ENCODE assay signal across 1 cellular context in the genomic region with DNA sequence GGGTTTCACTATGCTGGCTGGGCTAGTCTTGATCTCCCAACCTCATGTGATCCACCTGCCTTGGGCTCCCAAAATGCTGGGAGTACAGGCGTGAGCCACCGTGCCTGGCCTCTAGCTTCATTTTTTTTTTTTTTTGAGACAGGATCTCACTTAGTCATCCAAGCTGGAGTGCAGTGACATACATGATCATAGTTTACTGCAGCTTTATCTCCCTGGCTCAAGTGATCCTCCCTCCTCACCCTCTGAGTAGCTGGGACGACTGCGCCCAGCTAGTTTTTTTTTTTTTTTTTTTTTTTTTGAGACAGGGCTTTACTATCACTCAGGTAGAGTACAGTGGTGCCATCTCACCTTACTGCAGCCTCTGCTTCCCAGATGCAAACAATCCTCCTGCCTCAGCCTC.
A peak's percentile ranks its signal among the peaks of the same experiment; 100 is the strongest.
TF ChIP-seq lines count a peak whose summit lies in the region.

No MANE protein-coding gene starts in this region.

TF ChIP-seq in K562, 482 proteins besides CTCF, POLR2A, EP300 and RAD21 (continued from another document and continues in another):
- TF ChIP-seq, protein P1, sequence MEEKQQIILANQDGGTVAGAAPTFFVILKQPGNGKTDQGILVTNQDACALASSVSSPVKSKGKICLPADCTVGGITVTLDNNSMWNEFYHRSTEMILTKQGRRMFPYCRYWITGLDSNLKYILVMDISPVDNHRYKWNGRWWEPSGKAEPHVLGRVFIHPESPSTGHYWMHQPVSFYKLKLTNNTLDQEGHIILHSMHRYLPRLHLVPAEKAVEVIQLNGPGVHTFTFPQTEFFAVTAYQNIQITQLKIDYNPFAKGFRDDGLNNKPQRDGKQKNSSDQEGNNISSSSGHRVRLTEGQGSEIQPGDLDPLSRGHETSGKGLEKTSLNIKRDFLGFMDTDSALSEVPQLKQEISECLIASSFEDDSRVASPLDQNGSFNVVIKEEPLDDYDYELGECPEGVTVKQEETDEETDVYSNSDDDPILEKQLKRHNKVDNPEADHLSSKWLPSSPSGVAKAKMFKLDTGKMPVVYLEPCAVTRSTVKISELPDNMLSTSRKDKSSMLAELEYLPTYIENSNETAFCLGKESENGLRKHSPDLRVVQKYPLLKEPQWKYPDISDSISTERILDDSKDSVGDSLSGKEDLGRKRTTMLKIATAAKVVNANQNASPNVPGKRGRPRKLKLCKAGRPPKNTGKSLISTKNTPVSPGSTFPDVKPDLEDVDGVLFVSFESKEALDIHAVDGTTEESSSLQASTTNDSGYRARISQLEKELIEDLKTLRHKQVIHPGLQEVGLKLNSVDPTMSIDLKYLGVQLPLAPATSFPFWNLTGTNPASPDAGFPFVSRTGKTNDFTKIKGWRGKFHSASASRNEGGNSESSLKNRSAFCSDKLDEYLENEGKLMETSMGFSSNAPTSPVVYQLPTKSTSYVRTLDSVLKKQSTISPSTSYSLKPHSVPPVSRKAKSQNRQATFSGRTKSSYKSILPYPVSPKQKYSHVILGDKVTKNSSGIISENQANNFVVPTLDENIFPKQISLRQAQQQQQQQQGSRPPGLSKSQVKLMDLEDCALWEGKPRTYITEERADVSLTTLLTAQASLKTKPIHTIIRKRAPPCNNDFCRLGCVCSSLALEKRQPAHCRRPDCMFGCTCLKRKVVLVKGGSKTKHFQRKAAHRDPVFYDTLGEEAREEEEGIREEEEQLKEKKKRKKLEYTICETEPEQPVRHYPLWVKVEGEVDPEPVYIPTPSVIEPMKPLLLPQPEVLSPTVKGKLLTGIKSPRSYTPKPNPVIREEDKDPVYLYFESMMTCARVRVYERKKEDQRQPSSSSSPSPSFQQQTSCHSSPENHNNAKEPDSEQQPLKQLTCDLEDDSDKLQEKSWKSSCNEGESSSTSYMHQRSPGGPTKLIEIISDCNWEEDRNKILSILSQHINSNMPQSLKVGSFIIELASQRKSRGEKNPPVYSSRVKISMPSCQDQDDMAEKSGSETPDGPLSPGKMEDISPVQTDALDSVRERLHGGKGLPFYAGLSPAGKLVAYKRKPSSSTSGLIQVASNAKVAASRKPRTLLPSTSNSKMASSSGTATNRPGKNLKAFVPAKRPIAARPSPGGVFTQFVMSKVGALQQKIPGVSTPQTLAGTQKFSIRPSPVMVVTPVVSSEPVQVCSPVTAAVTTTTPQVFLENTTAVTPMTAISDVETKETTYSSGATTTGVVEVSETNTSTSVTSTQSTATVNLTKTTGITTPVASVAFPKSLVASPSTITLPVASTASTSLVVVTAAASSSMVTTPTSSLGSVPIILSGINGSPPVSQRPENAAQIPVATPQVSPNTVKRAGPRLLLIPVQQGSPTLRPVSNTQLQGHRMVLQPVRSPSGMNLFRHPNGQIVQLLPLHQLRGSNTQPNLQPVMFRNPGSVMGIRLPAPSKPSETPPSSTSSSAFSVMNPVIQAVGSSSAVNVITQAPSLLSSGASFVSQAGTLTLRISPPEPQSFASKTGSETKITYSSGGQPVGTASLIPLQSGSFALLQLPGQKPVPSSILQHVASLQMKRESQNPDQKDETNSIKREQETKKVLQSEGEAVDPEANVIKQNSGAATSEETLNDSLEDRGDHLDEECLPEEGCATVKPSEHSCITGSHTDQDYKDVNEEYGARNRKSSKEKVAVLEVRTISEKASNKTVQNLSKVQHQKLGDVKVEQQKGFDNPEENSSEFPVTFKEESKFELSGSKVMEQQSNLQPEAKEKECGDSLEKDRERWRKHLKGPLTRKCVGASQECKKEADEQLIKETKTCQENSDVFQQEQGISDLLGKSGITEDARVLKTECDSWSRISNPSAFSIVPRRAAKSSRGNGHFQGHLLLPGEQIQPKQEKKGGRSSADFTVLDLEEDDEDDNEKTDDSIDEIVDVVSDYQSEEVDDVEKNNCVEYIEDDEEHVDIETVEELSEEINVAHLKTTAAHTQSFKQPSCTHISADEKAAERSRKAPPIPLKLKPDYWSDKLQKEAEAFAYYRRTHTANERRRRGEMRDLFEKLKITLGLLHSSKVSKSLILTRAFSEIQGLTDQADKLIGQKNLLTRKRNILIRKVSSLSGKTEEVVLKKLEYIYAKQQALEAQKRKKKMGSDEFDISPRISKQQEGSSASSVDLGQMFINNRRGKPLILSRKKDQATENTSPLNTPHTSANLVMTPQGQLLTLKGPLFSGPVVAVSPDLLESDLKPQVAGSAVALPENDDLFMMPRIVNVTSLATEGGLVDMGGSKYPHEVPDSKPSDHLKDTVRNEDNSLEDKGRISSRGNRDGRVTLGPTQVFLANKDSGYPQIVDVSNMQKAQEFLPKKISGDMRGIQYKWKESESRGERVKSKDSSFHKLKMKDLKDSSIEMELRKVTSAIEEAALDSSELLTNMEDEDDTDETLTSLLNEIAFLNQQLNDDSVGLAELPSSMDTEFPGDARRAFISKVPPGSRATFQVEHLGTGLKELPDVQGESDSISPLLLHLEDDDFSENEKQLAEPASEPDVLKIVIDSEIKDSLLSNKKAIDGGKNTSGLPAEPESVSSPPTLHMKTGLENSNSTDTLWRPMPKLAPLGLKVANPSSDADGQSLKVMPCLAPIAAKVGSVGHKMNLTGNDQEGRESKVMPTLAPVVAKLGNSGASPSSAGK (IDR thresholded peaks at IDR 0.05) = no peak
- no peak for TF ChIP-seq ZNF766 (CRISPR knock-in tag; conservative IDR thresholded peaks at IDR 0.05)
- TF ChIP-seq KLF1 (tag; IDR thresholded peaks at IDR 0.05) = no peak
- TF ChIP-seq RBM39 (optimal IDR thresholded peaks at IDR 0.05; ENCODE audit: low read depth, low read length) = no peak
- TF ChIP-seq SMAD4 (CRISPR knock-in tag; conservative IDR thresholded peaks at IDR 0.05) = no peak
- TF ChIP-seq EHMT2 (IDR thresholded peaks at IDR 0.05) = no peak
- TF ChIP-seq, protein P2, sequence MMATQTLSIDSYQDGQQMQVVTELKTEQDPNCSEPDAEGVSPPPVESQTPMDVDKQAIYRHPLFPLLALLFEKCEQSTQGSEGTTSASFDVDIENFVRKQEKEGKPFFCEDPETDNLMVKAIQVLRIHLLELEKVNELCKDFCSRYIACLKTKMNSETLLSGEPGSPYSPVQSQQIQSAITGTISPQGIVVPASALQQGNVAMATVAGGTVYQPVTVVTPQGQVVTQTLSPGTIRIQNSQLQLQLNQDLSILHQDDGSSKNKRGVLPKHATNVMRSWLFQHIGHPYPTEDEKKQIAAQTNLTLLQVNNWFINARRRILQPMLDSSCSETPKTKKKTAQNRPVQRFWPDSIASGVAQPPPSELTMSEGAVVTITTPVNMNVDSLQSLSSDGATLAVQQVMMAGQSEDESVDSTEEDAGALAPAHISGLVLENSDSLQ (IDR thresholded peaks at IDR 0.05) = peak; percentile 30; the same call in 1 of the 2 replicates
- TF ChIP-seq, protein P3, sequence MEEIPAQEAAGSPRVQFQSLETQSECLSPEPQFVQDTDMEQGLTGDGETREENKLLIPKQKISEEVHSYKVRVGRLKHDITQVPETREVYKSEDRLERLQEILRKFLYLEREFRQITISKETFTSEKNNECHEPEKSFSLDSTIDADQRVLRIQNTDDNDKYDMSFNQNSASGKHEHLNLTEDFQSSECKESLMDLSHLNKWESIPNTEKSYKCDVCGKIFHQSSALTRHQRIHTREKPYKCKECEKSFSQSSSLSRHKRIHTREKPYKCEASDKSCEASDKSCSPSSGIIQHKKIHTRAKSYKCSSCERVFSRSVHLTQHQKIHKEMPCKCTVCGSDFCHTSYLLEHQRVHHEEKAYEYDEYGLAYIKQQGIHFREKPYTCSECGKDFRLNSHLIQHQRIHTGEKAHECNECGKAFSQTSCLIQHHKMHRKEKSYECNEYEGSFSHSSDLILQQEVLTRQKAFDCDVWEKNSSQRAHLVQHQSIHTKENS (CRISPR knock-in tag; IDR thresholded peaks at IDR 0.05) = no peak
- no peak for TF ChIP-seq L3MBTL2 (IDR thresholded peaks at IDR 0.05)
- 0 out of 4 replicates have a peak, but pooled peaks of 1 of the 2 experiments have one; percentile 21 for TF ChIP-seq HDAC1 (IDR thresholded peaks at IDR 0.05)
- TF ChIP-seq, protein P4, sequence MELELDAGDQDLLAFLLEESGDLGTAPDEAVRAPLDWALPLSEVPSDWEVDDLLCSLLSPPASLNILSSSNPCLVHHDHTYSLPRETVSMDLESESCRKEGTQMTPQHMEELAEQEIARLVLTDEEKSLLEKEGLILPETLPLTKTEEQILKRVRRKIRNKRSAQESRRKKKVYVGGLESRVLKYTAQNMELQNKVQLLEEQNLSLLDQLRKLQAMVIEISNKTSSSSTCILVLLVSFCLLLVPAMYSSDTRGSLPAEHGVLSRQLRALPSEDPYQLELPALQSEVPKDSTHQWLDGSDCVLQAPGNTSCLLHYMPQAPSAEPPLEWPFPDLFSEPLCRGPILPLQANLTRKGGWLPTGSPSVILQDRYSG (tag; conservative IDR thresholded peaks at IDR 0.05; ENCODE audit: low read depth) = no peak
- no peak for TF ChIP-seq POLR3G (IDR thresholded peaks at IDR 0.05; ENCODE audit: extremely low read depth, insufficient read length, insufficient replicate concordance)
- TF ChIP-seq ZSCAN29 (IDR thresholded peaks at IDR 0.05) = no peak
- TF ChIP-seq JUND (IDR thresholded peaks at IDR 0.05; ENCODE audit: borderline replicate concordance, low read depth, low read length) = peak; percentile 54; the same call in 1 of the 2 replicates
- peak; percentile 36; the same call in 1 of the 3 replicates for TF ChIP-seq JUND (tag; IDR thresholded peaks at IDR 0.05; ENCODE audit: borderline replicate concordance, low read depth, low read length)
- TF ChIP-seq CBFA2T3 (IDR thresholded peaks at IDR 0.05) = peak; percentile 50; the same call in 1 of the 2 replicates
- no peak for TF ChIP-seq MCM2 (IDR thresholded peaks at IDR 0.05; ENCODE audit: low read depth)
- TF ChIP-seq, protein P5, sequence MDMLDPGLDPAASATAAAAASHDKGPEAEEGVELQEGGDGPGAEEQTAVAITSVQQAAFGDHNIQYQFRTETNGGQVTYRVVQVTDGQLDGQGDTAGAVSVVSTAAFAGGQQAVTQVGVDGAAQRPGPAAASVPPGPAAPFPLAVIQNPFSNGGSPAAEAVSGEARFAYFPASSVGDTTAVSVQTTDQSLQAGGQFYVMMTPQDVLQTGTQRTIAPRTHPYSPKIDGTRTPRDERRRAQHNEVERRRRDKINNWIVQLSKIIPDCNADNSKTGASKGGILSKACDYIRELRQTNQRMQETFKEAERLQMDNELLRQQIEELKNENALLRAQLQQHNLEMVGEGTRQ (CRISPR knock-in tag; IDR thresholded peaks at IDR 0.05) = no peak
- no peak for TF ChIP-seq PURB (CRISPR knock-in tag; IDR thresholded peaks at IDR 0.05; ENCODE audit: low read depth)
- TF ChIP-seq MED1 (CRISPR knock-in tag; IDR thresholded peaks at IDR 0.05; ENCODE audit: borderline replicate concordance) = no peak
- TF ChIP-seq BHLHE40 (IDR thresholded peaks at IDR 0.05; ENCODE audit: low read length) = 0 out of 2 replicates have a peak, but pooled peaks have one; percentile 4
- TF ChIP-seq, protein P6, sequence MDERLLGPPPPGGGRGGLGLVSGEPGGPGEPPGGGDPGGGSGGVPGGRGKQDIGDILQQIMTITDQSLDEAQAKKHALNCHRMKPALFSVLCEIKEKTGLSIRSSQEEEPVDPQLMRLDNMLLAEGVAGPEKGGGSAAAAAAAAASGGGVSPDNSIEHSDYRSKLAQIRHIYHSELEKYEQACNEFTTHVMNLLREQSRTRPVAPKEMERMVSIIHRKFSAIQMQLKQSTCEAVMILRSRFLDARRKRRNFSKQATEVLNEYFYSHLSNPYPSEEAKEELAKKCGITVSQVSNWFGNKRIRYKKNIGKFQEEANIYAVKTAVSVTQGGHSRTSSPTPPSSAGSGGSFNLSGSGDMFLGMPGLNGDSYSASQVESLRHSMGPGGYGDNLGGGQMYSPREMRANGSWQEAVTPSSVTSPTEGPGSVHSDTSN (CRISPR knock-in tag; IDR thresholded peaks at IDR 0.05; ENCODE audit: low read depth) = no peak
- TF ChIP-seq, protein P6 (tag; conservative IDR thresholded peaks at IDR 0.05; ENCODE audit: low read depth) = peak; percentile 55
- no peak for TF ChIP-seq MTA3 (IDR thresholded peaks at IDR 0.05; ENCODE audit: borderline replicate concordance)
- TF ChIP-seq ZNF77 (CRISPR knock-in tag; IDR thresholded peaks at IDR 0.05) = no peak
- TF ChIP-seq ZNF197 (CRISPR knock-in tag; IDR thresholded peaks at IDR 0.05; ENCODE audit: low read depth) = no peak
- TF ChIP-seq TBL1XR1 (IDR thresholded peaks at IDR 0.05; ENCODE audit: low read length in 2 of 2) = no peak
